8 cellular contexts compared by ENCODE assay signal in the genomic region with DNA sequence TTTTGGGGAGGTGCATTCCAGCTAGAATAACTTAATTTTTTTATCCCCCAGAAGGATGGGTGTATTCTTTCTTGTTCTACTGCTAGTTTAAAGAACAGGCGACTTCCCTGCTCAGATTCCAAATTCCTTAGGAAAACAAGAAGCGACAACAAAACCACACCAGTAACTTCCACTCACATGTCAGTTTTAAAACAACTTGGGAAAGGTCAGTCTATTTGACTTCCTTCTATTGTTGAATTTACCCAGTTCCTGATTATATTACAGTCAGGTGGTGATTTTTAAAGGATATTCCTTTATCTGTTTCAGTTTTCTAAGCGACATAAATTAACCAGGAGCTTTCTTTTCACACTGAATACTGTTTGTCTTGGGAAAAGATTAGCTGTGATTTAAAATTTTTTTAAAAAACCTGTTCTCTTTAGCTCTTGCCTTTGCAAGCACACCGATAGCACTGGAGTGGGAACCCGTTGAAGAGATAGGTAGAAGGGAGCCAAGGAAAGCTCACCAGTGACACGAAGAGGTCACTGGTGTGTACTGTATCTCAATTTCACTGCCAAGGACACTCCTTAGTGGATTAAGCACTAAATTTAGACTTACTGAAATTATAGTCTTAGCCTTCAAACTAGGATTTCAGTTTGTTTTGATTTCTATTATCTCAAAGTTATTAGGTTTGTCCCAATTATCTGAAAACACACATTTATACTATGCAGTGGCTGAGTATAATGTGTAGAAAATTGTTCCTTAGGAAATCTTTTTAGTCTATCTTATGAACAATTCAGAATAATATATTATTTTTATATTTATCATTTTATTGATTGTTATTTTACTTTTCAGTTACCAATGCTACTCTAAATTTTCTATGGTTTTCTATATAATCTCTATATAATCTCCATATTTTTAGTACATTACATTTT. TPM values are rescaled to one million over a fixed set of nuclear protein-coding genes. Genes with fewer than 3 reads are reported as not detected.
A peak's percentile ranks its signal among the peaks of the same experiment; 100 is the strongest.
DNase-seq lines count a peak whose midpoint lies in the region; ATAC-seq, FAIRE-seq and TF ChIP-seq lines count a peak whose summit lies in the region.

No MANE protein-coding gene starts in this region.

- H2AFZ ChIP-seq in endothelial cell of umbilical vein (ENCODE audit: low read depth, low read length) = peak overlapping the region; percentile 44

- intact Hi-C loops in endothelial cell of umbilical vein (cut with micrococcal nuclease) = loop anchor here (1.0 to 5.0 kb wide), 8 partner anchors 20 to 1099 kb away; no protein-coding TSS in a partner anchor

- CTCF ChIA-PET in endothelial cell of umbilical vein (lab: Charles Lee) = interaction anchor here (0.6 to 2.3 kb wide), 60 partner anchors 9 to 1558 kb away, joined by 3 to 58 read pairs (median 4); no protein-coding TSS in a partner anchor

- H3K79me2 ChIP-seq in endothelial cell of umbilical vein (ENCODE audit: control insufficient read depth, insufficient read depth, low read length) = no peaks in the 10 kb centered on the region

- FAIRE-seq in endothelial cell of umbilical vein (lab: Jason Lieb, UNC) = peak; percentile 68

- DNase-seq in AG09309 (ENCODE audit: low read depth) (peak; percentile 74), MV-4-11 (lab: John Stamatoyannopoulos, UW) (peak; percentile 42), RPMI8226 (peak; percentile 35), endothelial cell of umbilical vein (ENCODE audit: low read depth, low spot score) (peak; percentile 91), mucosa of gallbladder (ENCODE audit: low spot score) (peak; percentile 57)
- DNase-seq in stimulated activated CD4-positive, alpha-beta T cell treated with anti-CD3 and anti-CD28 coated beads, Interleukin-4, amount 100 ng/mL, for 4 hours = no peak

- TF ChIP-seq CTCF in AG09309 (IDR thresholded peaks at IDR 0.05; ENCODE audit: control insufficient read depth, insufficient read depth, low read depth, low read length, missing control alignments) (peak; percentile 82), endothelial cell of umbilical vein (IDR thresholded peaks at IDR 0.05; ENCODE audit: extremely low read depth in 1 of 2, insufficient read depth in 1 of 2, low read depth in 1 of 2, low read length in 2 of 2) (peak; percentile 68)

- ATAC-seq in GM18499 (IDR thresholded peaks at IDR 0.05; ENCODE audit: insufficient read depth, unreplicated experiment) (peak; percentile 98), HG02678 (IDR thresholded peaks at IDR 0.05; ENCODE audit: unreplicated experiment) (peak; percentile 100)

- no peaks in the 10 kb centered on the region for H4K20me1 ChIP-seq in endothelial cell of umbilical vein (replicated peaks; ENCODE audit: control insufficient read depth, extremely low read depth, insufficient read depth, low read length)

- no peaks in the 10 kb centered on the region for H3K9me1 ChIP-seq in endothelial cell of umbilical vein (replicated peaks; ENCODE audit: control insufficient read depth, extremely low read depth, insufficient read depth, low read length)

- no TSS peak for BruUV-seq in endothelial cell of umbilical vein (replicated peaks; lab: Mats Ljungman, UMichigan)

- H3K27me3 ChIP-seq in endothelial cell of umbilical vein (ENCODE audit: control insufficient read depth in 2 of 2, insufficient read depth in 2 of 2, low read length in 2 of 2) = no peaks in the 10 kb centered on the region

- dilution Hi-C loops in endothelial cell of umbilical vein (cut with MboI; ENCODE audit: extremely low pct_ligation_motif_present, low sequenced_read_pairs) = no loop called here

- H3K36me3 ChIP-seq in endothelial cell of umbilical vein (ENCODE audit: control insufficient read depth in 2 of 2, extremely low read depth in 1 of 2, insufficient read depth in 2 of 2, low read length in 2 of 2) = no peaks in the 10 kb centered on the region

- POLR2A ChIA-PET in endothelial cell of umbilical vein (lab: Charles Lee) = no interaction called here

- peak overlapping the region; percentile 48 for H3K9ac ChIP-seq in endothelial cell of umbilical vein (replicated peaks; ENCODE audit: extremely low read depth, insufficient read depth, low read length)

- H3K4me3 ChIP-seq in AG09309 (ENCODE audit: control insufficient read depth, low read depth, low read length) = no peak overlapping the region
- peak overlapping the region in 1 of 3 experiments; percentile 69 for H3K4me3 ChIP-seq in endothelial cell of umbilical vein (replicated peaks in 1 of 3; ENCODE audit: insufficient read depth in 1 of 3, low read depth in 1 of 3, low read length in 3 of 3)

- peak overlapping the region; percentile 96 for H3K4me2 ChIP-seq in endothelial cell of umbilical vein (ENCODE audit: insufficient read depth, low read length)

- peaks cover 9% of the 10 kb centered on the region for H3K4me1 ChIP-seq in endothelial cell of umbilical vein (ENCODE audit: control insufficient read depth, extremely low read depth, insufficient read depth, low read length)

- H3K9me3 ChIP-seq in endothelial cell of umbilical vein (replicated peaks; ENCODE audit: control insufficient read depth, insufficient read depth, low read length) = no peaks in the 10 kb centered on the region

- peak overlapping the region; percentile 63 for H3K27ac ChIP-seq in endothelial cell of umbilical vein (ENCODE audit: insufficient read depth, low read depth, low read length)

- TF ChIP-seq POLR2A in endothelial cell of umbilical vein (IDR thresholded peaks at IDR 0.05; ENCODE audit: low read depth, low read length) = no peak

TF ChIP-seq in endothelial cell of umbilical vein, 7 proteins besides CTCF, POLR2A, EP300 and RAD21:
- TF ChIP-seq MYC (IDR thresholded peaks at IDR 0.05; ENCODE audit: low read depth, low read length) (no peak), GATA2 (IDR thresholded peaks at IDR 0.05; ENCODE audit: insufficient read depth, insufficient read length, low read depth, low read length) (peak; percentile 12)

RNA-seq across cellular contexts. Expression of a gene that starts 22.3 kb away (rescaled TPM):
- total RNA-seq in endothelial cell of umbilical vein (315 and 320 TPM in 2 replicates), mucosa of gallbladder (114 TPM)
- 49.4 and 59.5 TPM in 2 replicates for polyA plus RNA-seq in endothelial cell of umbilical vein
- polyA plus RNA-seq in endothelial cell of umbilical vein (2011; cell fraction: cytosol; rRNA removed) = 48.1 and 49.8 TPM in 2 replicates
- 29.3 and 49.6 TPM in 2 replicates for polyA plus RNA-seq in endothelial cell of umbilical vein (2011; cell fraction: nucleus; rRNA removed)
- polyA plus RNA-seq in endothelial cell of umbilical vein (2012) = 92.8 and 127 TPM in 2 replicates
- polyA minus RNA-seq in endothelial cell of umbilical vein = 50.2 and 68.0 TPM in 2 replicates
- polyA minus RNA-seq in endothelial cell of umbilical vein (2011; cell fraction: cytosol; rRNA and poly(A)+ RNA removed) = 0.41 TPM
- 47.8 and 63.8 TPM in 2 replicates for polyA minus RNA-seq in endothelial cell of umbilical vein (2011; cell fraction: nucleus; rRNA and poly(A)+ RNA removed)

Comparison
In these comparisons a context has a peak if more than half of its experiments do, and no peak if none do; other contexts are left out.
1. DNase-seq: peak in AG09309 (single experiment), MV-4-11 (single experiment), RPMI8226 (single experiment), endothelial cell of umbilical vein (single experiment) and mucosa of gallbladder (single experiment); none in stimulated activated CD4-positive, alpha-beta T cell treated with anti-CD3 and anti-CD28 coated beads, Interleukin-4, amount 100 ng/mL, for 4 hours (0 of 2).